In the genomic region with DNA sequence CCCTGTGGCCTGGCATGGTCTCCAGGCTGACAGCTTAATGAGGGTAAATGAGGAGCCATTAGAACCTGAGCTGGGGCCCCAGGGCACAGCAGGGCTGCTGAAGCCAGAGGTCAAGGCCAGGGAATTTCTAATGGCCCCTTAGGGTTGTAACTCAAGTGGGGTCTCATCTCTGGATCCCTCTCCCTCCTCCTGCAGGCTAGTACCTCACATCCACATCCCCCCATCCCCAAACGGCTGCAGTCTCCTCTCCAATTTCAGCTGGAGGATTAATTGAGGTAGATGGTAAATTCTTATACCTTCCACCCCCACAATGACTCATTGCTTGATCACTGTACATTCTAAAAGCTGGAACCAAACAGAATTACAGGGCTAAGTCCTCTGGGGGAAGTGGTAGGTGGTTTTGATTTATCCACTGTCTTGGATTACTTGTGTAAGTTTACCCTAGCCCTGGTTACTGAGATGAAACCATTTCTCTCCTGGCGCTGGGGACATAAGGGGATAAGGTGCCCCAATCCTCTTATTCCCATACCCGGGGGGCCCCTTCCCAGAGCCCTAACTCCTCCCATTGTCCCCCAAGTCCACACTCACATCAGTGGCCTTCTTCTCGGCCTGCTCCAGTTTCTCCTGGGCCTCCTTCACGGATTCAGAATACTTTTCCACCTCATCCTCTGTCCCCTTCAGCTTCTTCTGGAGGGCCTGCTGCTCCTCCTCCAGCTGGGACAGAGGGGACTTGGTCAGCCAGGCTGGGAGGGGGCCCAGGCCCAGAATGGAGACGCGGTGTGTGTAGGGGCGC, we compare ENCODE assay signal across 8 cellular contexts. TPM values are rescaled to one million over a fixed set of nuclear protein-coding genes. Genes with fewer than 3 reads are reported as not detected.
DNase-seq lines count a peak whose midpoint lies in the region; ATAC-seq and TF ChIP-seq lines count a peak whose summit lies in the region.

No MANE protein-coding gene starts in this region.

- H2AFZ ChIP-seq in GM23338 (no peak overlapping the region), parathyroid adenoma (no peak overlapping the region)

- peaks cover 33% of the 10 kb centered on the region for H3K4me1 Mint-ChIP-seq in GM23338

- intact Hi-C loops in esophagus muscularis mucosa (cut with DNase I), result no loop called here

- H3K9me3 ChIP-seq in SJCRH30 (replicated peaks), result no peaks in the 10 kb centered on the region
- H3K9me3 ChIP-seq in esophagus muscularis mucosa, result no peaks in the 10 kb centered on the region
- no peaks in the 10 kb centered on the region for H3K9me3 ChIP-seq in parathyroid adenoma (ENCODE audit: control insufficient read depth, low read length)

- H3K27ac ChIP-seq in GM23338 (ENCODE audit: low read depth) (no peak overlapping the region), SJCRH30 (peak overlapping the region; percentile 97), esophagus muscularis mucosa (replicated peaks in 1 of 4) (peak overlapping the region; percentile 95 to 98 (median 96)), parathyroid adenoma (no peak overlapping the region)

- H3K4me3 ChIP-seq in GM23338 (peak overlapping the region; percentile 94), SJCRH30 (peak overlapping the region; percentile 98), esophagus muscularis mucosa (peak overlapping the region; percentile 72 to 90 (median 86)), parathyroid adenoma (ENCODE audit: low read depth, low read length) (peak overlapping the region; percentile 14)

- no peaks in the 10 kb centered on the region for H3K9me2 ChIP-seq in GM23338 (ENCODE audit: insufficient read depth)

- 27% methylated on average over 5 of the region's 8 CpGs for WGBS in esophagus muscularis mucosa

- peaks cover 6% of the 10 kb centered on the region; the same call in 1 of the 2 replicates for H4K20me1 ChIP-seq in GM23338 (replicated peaks; ENCODE audit: insufficient read depth)

- DNase-seq in GM23338 (ENCODE audit: low spot score) (no peak), SJCRH30 (peak; percentile 33 to 59), esophagus muscularis mucosa (ENCODE audit: extremely low spot score) (no peak), NCI-H510A (lab: John Stamatoyannopoulos, UW) (no peak), NCI-H510A treated with DMSO at 0.1 percent for 48 hours (lab: John Stamatoyannopoulos, UW) (no peak)

- no peaks in the 10 kb centered on the region; the same call in 1 of the 3 replicates for H3K9me3 Mint-ChIP-seq in GM23338

- H3K27me3 ChIP-seq in GM23338 (ENCODE audit: insufficient read depth), result no peaks in the 10 kb centered on the region
- no peaks in the 10 kb centered on the region for H3K27me3 ChIP-seq in SJCRH30
- H3K27me3 ChIP-seq in esophagus muscularis mucosa, result no peaks in the 10 kb centered on the region
- H3K27me3 ChIP-seq in parathyroid adenoma (ENCODE audit: control insufficient read depth, insufficient read depth, low read length), result no peaks in the 10 kb centered on the region

- TF ChIP-seq CTCF in GM23338 (conservative IDR thresholded peaks at IDR 0.05; ENCODE audit: low read depth in 2 of 2) (no peak), esophagus muscularis mucosa (IDR thresholded peaks at IDR 0.05) (no peak), parathyroid adenoma (IDR thresholded peaks at IDR 0.05) (no peak)

- no peak for TF ChIP-seq EP300 in esophagus muscularis mucosa (IDR thresholded peaks at IDR 0.05)

- peak overlapping the region; percentile 93; the same call in 1 of the 2 replicates for H3K27ac Mint-ChIP-seq in GM23338

- peaks cover 8% of the 10 kb centered on the region; the same call in 1 of the 2 replicates for H3F3A ChIP-seq in GM23338 (replicated peaks; ENCODE audit: low read depth)

- H3K4me2 ChIP-seq in GM23338, result peak overlapping the region; percentile 96
- no peak overlapping the region for H3K4me2 ChIP-seq in parathyroid adenoma (ENCODE audit: low read length)

- H3K4me1 ChIP-seq in GM23338 (ENCODE audit: insufficient read depth), result peaks cover 17% of the 10 kb centered on the region; the same call in 1 of the 2 replicates
- H3K4me1 ChIP-seq in SJCRH30, result peaks cover 13% of the 10 kb centered on the region
- H3K4me1 ChIP-seq in esophagus muscularis mucosa, result peaks cover 27 to 56% (median 44%) of the 10 kb centered on the region in 4 donors
- peaks cover 8% of the 10 kb centered on the region for H3K4me1 ChIP-seq in parathyroid adenoma

- H3K79me2 ChIP-seq in GM23338 (replicated peaks; ENCODE audit: insufficient read depth) (peaks cover 22% of the 10 kb centered on the region), parathyroid adenoma (no peaks in the 10 kb centered on the region)

- no peak for TF ChIP-seq POLR2A in esophagus muscularis mucosa (IDR thresholded peaks at IDR 0.05; ENCODE audit: low read depth)

- H3K36me3 Mint-ChIP-seq in GM23338 (ENCODE audit: low read depth), result peaks cover 50% of the 10 kb centered on the region

- H3K9ac ChIP-seq in parathyroid adenoma, result no peak overlapping the region

- H3K27me3 Mint-ChIP-seq in GM23338 (ENCODE audit: insufficient read depth, low read depth, poor library complexity), result peaks cover 3% of the 10 kb centered on the region

- H3K4me3 Mint-ChIP-seq in GM23338, result peak overlapping the region; percentile 95

- ATAC-seq in GM23338 (no peak), HG03135 (IDR thresholded peaks at IDR 0.05; ENCODE audit: unreplicated experiment) (no peak), HG02973 (IDR thresholded peaks at IDR 0.05; ENCODE audit: unreplicated experiment) (no peak)

- H3K36me3 ChIP-seq in GM23338 (ENCODE audit: insufficient read depth), result peaks cover 22% of the 10 kb centered on the region
- peaks cover 38% of the 10 kb centered on the region for H3K36me3 ChIP-seq in SJCRH30
- H3K36me3 ChIP-seq in esophagus muscularis mucosa, result peaks cover 26 to 52% (median 46%) of the 10 kb centered on the region in 4 donors
- no peaks in the 10 kb centered on the region for H3K36me3 ChIP-seq in parathyroid adenoma (ENCODE audit: control insufficient read depth, insufficient read depth, low read length)

TF ChIP-seq in GM23338, 12 proteins besides CTCF, POLR2A, EP300 and RAD21 (continues in another document):
- TF ChIP-seq ZNF331 (CRISPR knock-in tag; IDR thresholded peaks at IDR 0.05; ENCODE audit: low read depth), result no peak
- TF ChIP-seq, protein P1, sequence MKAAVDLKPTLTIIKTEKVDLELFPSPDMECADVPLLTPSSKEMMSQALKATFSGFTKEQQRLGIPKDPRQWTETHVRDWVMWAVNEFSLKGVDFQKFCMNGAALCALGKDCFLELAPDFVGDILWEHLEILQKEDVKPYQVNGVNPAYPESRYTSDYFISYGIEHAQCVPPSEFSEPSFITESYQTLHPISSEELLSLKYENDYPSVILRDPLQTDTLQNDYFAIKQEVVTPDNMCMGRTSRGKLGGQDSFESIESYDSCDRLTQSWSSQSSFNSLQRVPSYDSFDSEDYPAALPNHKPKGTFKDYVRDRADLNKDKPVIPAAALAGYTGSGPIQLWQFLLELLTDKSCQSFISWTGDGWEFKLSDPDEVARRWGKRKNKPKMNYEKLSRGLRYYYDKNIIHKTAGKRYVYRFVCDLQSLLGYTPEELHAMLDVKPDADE (IDR thresholded peaks at IDR 0.05), result no peak
- TF ChIP-seq EZH2phosphoT487 (IDR thresholded peaks at IDR 0.05; ENCODE audit: unreplicated experiment), result no peak
- TF ChIP-seq JUNB (IDR thresholded peaks at IDR 0.05; ENCODE audit: unreplicated experiment), result no peak

RNA-seq across cellular contexts. Expression of a gene that starts 1.0 kb away (rescaled TPM):
- 116 and 141 TPM in 2 replicates for total RNA-seq in GM23338 (2014; rRNA removed; shearing (Covaris generic))
- polyA plus RNA-seq in GM23338 (2016; fragmentation: Nextera tagmentation; extraction: Ambion mirVana), result 488 and 540 TPM in 2 replicates
- total RNA-seq in SJCRH30 (2014; rRNA removed; shearing (Covaris generic)), result 427 and 459 TPM in 2 replicates
- over 10,000 TPM in 3 of 4 donors, 1,000 to 10,000 TPM in 1; 8,856 to 14,576 (median 12,022) TPM for total RNA-seq in esophagus muscularis mucosa

RNA-seq across cellular contexts. Expression of a gene that starts 15.0 kb away (rescaled TPM):
- not detected in 2 replicates for total RNA-seq in GM23338 (2014; rRNA removed; shearing (Covaris generic))
- 1.1 and 2.2 TPM in 2 replicates for polyA plus RNA-seq in GM23338 (2016; fragmentation: Nextera tagmentation; extraction: Ambion mirVana)
- 2.5 and 3.2 TPM in 2 replicates for total RNA-seq in SJCRH30 (2014; rRNA removed; shearing (Covaris generic))
- 1 to 10 TPM in 1 of 4 donors, not detected in 3; 2.2 TPM for total RNA-seq in esophagus muscularis mucosa

RNA-seq across cellular contexts. Expression of a gene that starts 23.8 kb away (rescaled TPM):
- 16.8 and 25.7 TPM in 2 replicates for total RNA-seq in GM23338 (2014; rRNA removed; shearing (Covaris generic))
- polyA plus RNA-seq in GM23338 (2016; fragmentation: Nextera tagmentation; extraction: Ambion mirVana), result 25.2 and 31.0 TPM in 2 replicates
- 10.5 and 11.9 TPM in 2 replicates for total RNA-seq in SJCRH30 (2014; rRNA removed; shearing (Covaris generic))
- total RNA-seq in esophagus muscularis mucosa, result 1 to 10 TPM; 1.3 to 3.3 (median 1.7) TPM

RNA-seq across cellular contexts. Expression of a gene that starts 30.7 kb away (rescaled TPM):
- 2.4 and 6.9 TPM in 2 replicates for total RNA-seq in GM23338 (2014; rRNA removed; shearing (Covaris generic))
- polyA plus RNA-seq in GM23338 (2016; fragmentation: Nextera tagmentation; extraction: Ambion mirVana), result 18.4 and 20.8 TPM in 2 replicates
- 6.1 and 6.6 TPM in 2 replicates for total RNA-seq in SJCRH30 (2014; rRNA removed; shearing (Covaris generic))
- total RNA-seq in esophagus muscularis mucosa, result 100 to 1,000 TPM in 2 of 4 donors, 10 to 100 TPM in 2; 68.4 to 117 (median 104) TPM

RNA-seq across cellular contexts. Expression of a gene that starts 30.9 kb away (rescaled TPM):
- 8,626 and 33,360 TPM in 2 replicates for total RNA-seq in GM23338 (2014; rRNA removed; shearing (Covaris generic))
- 15.3 and 43.0 TPM in 2 replicates for polyA plus RNA-seq in GM23338 (2016; fragmentation: Nextera tagmentation; extraction: Ambion mirVana)
- total RNA-seq in SJCRH30 (2014; rRNA removed; shearing (Covaris generic)), result 8,654 and 17,072 TPM in 2 replicates
- 1,000 to 10,000 TPM; 1,899 to 6,162 (median 2,510) TPM for total RNA-seq in esophagus muscularis mucosa

Comparison
In these comparisons a context has a peak if more than half of its experiments do, and no peak if none do; other contexts are left out.
1. DNase-seq: peak in SJCRH30 (2 of 2); none in GM23338 (single experiment), esophagus muscularis mucosa (single experiment), NCI-H510A (single experiment) and NCI-H510A treated with DMSO at 0.1 percent for 48 hours (single experiment).
2. H3K27ac ChIP-seq: peak in SJCRH30 (single experiment) and esophagus muscularis mucosa (4 of 4); none in GM23338 (single experiment) and parathyroid adenoma (single experiment).
3. H3K4me3 ChIP-seq: peak in every context shown above with its lines; median percentile 98 in SJCRH30; 94 in GM23338; 86 in esophagus muscularis mucosa; 14 in parathyroid adenoma.
4. RNA of a gene that starts 1.0 kb away (total RNA-seq): 8,856 to 14,576 TPM in esophagus muscularis mucosa; 427 to 459 TPM in SJCRH30 and 116 to 141 TPM in GM23338; every median in the first group is over 10 times any median in the second.